Comparison of ENCODE assay signal across 15 cellular contexts in genomic region chr20:2691127-2691526, GRCh38. TPM values are rescaled to one million over a fixed set of nuclear protein-coding genes. Genes with fewer than 3 reads are reported as not detected.
A peak's percentile ranks its signal among the peaks of the same experiment; 100 is the strongest.
DNase-seq lines count a peak whose midpoint lies in the region; ATAC-seq, FAIRE-seq and TF ChIP-seq lines count a peak whose summit lies in the region.
"Had no signal": no experiment of that assay in that cellular context is flagged by ENCODE, and none has a peak within 500 bp of the region (broad histone marks: within the 10 kb centered on the region; RNA-seq: fewer than 3 reads in every experiment).

No MANE protein-coding gene starts in this region.

- TF ChIP-seq EP300 in upper lobe of left lung (IDR thresholded peaks at IDR 0.05): no peak

- CTCF ChIA-PET in CD4-positive, alpha-beta T cell (lab: Charles Lee): interaction anchor here (1.3 kb wide), 1 partner anchor 161 kb away, joined by 3 read pairs; no protein-coding TSS in a partner anchor
- CTCF ChIA-PET in Calu3 (lab: Charles Lee): no interaction called here

- H3K4me1 Mint-ChIP-seq in CD4-positive, alpha-beta T cell (ENCODE audit: low read depth): peaks cover 30% of the 10 kb centered on the region
- H3K4me1 Mint-ChIP-seq in Calu3 (ENCODE audit: low read depth, unreplicated experiment) (peaks cover 12% of the 10 kb centered on the region), astrocyte (ENCODE audit: low read depth, unreplicated experiment) (no peaks in the 10 kb centered on the region), nephron progenitor cell (peaks cover 53% of the 10 kb centered on the region)

- no peak for ATAC-seq in CD4-positive, alpha-beta T cell (ENCODE audit: poor library complexity)
- ATAC-seq in upper lobe of left lung (ENCODE audit: low FRiP score in 2 of 2): no peak
- ATAC-seq: Panc1 had no signal

- TF ChIP-seq CTCF in CD4-positive, alpha-beta T cell (IDR thresholded peaks at IDR 0.05): no peak
- TF ChIP-seq CTCF in Calu3 (IDR thresholded peaks at IDR 0.05; ENCODE audit: unreplicated experiment) (no peak), astrocyte (IDR thresholded peaks at IDR 0.05; ENCODE audit: insufficient read depth, low read depth, low read length) (no peak), nephron progenitor cell (IDR thresholded peaks at IDR 0.05) (no peak), upper lobe of left lung (IDR thresholded peaks at IDR 0.05) (no peak)

- no peak for FAIRE-seq in astrocyte (lab: Jason Lieb, UNC)
- FAIRE-seq: GM12892 had no signal

- peaks cover 4% of the 10 kb centered on the region for H3K36me3 Mint-ChIP-seq in CD4-positive, alpha-beta T cell (ENCODE audit: low read depth)
- peaks cover 13% of the 10 kb centered on the region for H3K36me3 Mint-ChIP-seq in Calu3 (ENCODE audit: insufficient read depth, unreplicated experiment)
- H3K36me3 Mint-ChIP-seq in astrocyte (ENCODE audit: low read depth, unreplicated experiment): peaks cover 3% of the 10 kb centered on the region
- no peaks in the 10 kb centered on the region for H3K36me3 Mint-ChIP-seq in nephron progenitor cell (ENCODE audit: low read depth)

- no peaks in the 10 kb centered on the region for H3K79me2 ChIP-seq in astrocyte (ENCODE audit: insufficient read depth, low read length)

- H3K4me1 ChIP-seq in astrocyte (ENCODE audit: insufficient read depth, low read length) (no peaks in the 10 kb centered on the region), upper lobe of left lung (peaks cover 9 to 28% (median 16%) of the 10 kb centered on the region in 4 donors)

- 76 to 81% methylated on average over 8 of the region's 8 CpGs for WGBS in upper lobe of left lung, 2 donors

- BruUV-seq in Calu3 (replicated peaks; lab: Mats Ljungman, UMichigan): no TSS peak

- no peaks in the 10 kb centered on the region for H3K36me3 ChIP-seq in astrocyte (ENCODE audit: insufficient read depth, low read length)
- no peaks in the 10 kb centered on the region for H3K36me3 ChIP-seq in upper lobe of left lung

- H3K4me2 ChIP-seq in astrocyte (ENCODE audit: low read length): no peak overlapping the region

- H3K4me3 ChIP-seq in astrocyte (ENCODE audit: insufficient read depth, low read depth, low read length) (no peak overlapping the region), upper lobe of left lung (no peak overlapping the region)

- H4K20me1 ChIP-seq in astrocyte (ENCODE audit: insufficient read depth, low read length): peaks cover 12% of the 10 kb centered on the region

- peaks cover 26% of the 10 kb centered on the region for H3K27me3 ChIP-seq in CD4-positive, alpha-beta T cell (ENCODE audit: control insufficient read depth, insufficient read depth, low read length)
- H3K27me3 ChIP-seq in astrocyte (ENCODE audit: insufficient read depth, low read length) (peaks cover 52% of the 10 kb centered on the region), upper lobe of left lung (peaks cover 0 to 14% (median 4%) of the 10 kb centered on the region in 4 donors)

- H3K27ac Mint-ChIP-seq in CD4-positive, alpha-beta T cell: peak overlapping the region; percentile 48
- H3K27ac Mint-ChIP-seq in Calu3 (ENCODE audit: unreplicated experiment): peak overlapping the region; percentile 10
- peak overlapping the region; percentile 22 for H3K27ac Mint-ChIP-seq in astrocyte (ENCODE audit: unreplicated experiment)
- no peak overlapping the region for H3K27ac Mint-ChIP-seq in nephron progenitor cell

- no peak for DNase-seq in CD4-positive, alpha-beta T cell
- DNase-seq in Calu3 (no peak), astrocyte (ENCODE audit: low read depth) (no peak), nephron progenitor cell (no peak), NCI-H748 treated with DMSO at 0.1 percent for 48 hours (lab: John Stamatoyannopoulos, UW) (no peak), substantia nigra (lab: John Stamatoyannopoulos, UW) (no peak), upper lobe of left lung (no peak)
- no peak for DNase-seq in activated effector memory CD4-positive, alpha-beta T cell treated with anti-CD3 and anti-CD28 coated beads, Interleukin-2, amount 50 U/mL, for 16 hours
- DNase-seq: cerebellar nuclear complex, islet precursor cell, NCI-H2029, NCI-H524 treated with DMSO at 0.1 percent for 48 hours, SW 1271 had no signal

- no peak overlapping the region for H2AFZ ChIP-seq in astrocyte (ENCODE audit: low read depth, low read length)

- no peak for TF ChIP-seq POLR2A in upper lobe of left lung (IDR thresholded peaks at IDR 0.05)

- peaks cover 50% of the 10 kb centered on the region for H3K27me3 Mint-ChIP-seq in CD4-positive, alpha-beta T cell
- H3K27me3 Mint-ChIP-seq in Calu3 (ENCODE audit: unreplicated experiment): peaks cover 58% of the 10 kb centered on the region
- peaks cover 70% of the 10 kb centered on the region for H3K27me3 Mint-ChIP-seq in astrocyte (ENCODE audit: low read depth, unreplicated experiment)
- peaks cover 87% of the 10 kb centered on the region for H3K27me3 Mint-ChIP-seq in nephron progenitor cell (ENCODE audit: low read depth, poor library complexity)

- H3K9ac ChIP-seq in astrocyte (ENCODE audit: low read length): no peak overlapping the region

- no peak overlapping the region for H3K27ac ChIP-seq in CD4-positive, alpha-beta T cell (ENCODE audit: low read depth, low read length)
- H3K27ac ChIP-seq in astrocyte (ENCODE audit: low read depth, low read length) (no peak overlapping the region), substantia nigra (ENCODE audit: low read depth, low read length, poor library complexity, severe bottlenecking) (no peak overlapping the region), upper lobe of left lung (no peak overlapping the region)

- intact Hi-C loops in CD4-positive, alpha-beta T cell (cut with DNase I, micrococcal nuclease): no loop called here
- intact Hi-C loops in Calu3 (cut with micrococcal nuclease; ENCODE audit: unreplicated experiment): no loop called here

- POLR2A ChIA-PET in CD4-positive, alpha-beta T cell (lab: Charles Lee): interaction anchor here (3.6 kb wide), 1 partner anchor 50 kb away, joined by 29 read pairs; no protein-coding TSS in a partner anchor

- no peaks in the 10 kb centered on the region for H3K9me3 Mint-ChIP-seq in CD4-positive, alpha-beta T cell
- H3K9me3 Mint-ChIP-seq in Calu3 (ENCODE audit: low read depth, unreplicated experiment) (no peaks in the 10 kb centered on the region), astrocyte (ENCODE audit: unreplicated experiment) (peaks cover 11% of the 10 kb centered on the region), nephron progenitor cell (peaks cover 6% of the 10 kb centered on the region)

- H3K4me3 Mint-ChIP-seq in CD4-positive, alpha-beta T cell: peak overlapping the region; percentile 92
- H3K4me3 Mint-ChIP-seq in Calu3 (ENCODE audit: low read depth, unreplicated experiment) (peak overlapping the region; percentile 88), astrocyte (ENCODE audit: unreplicated experiment) (peak overlapping the region; percentile 93), nephron progenitor cell (peak overlapping the region; percentile 96)

- no peaks in the 10 kb centered on the region for H3K9me3 ChIP-seq in CD4-positive, alpha-beta T cell (ENCODE audit: control insufficient read depth, low read length)
- H3K9me3 ChIP-seq in astrocyte (ENCODE audit: insufficient read depth, low read depth, low read length): no peaks in the 10 kb centered on the region
- H3K9me3 ChIP-seq in upper lobe of left lung: no peaks in the 10 kb centered on the region

RNA-seq across cellular contexts. Expression of gene EBF4, which starts 1.5 kb away (rescaled TPM):
- total RNA-seq in CD4-positive, alpha-beta T cell: 1 to 10 TPM; 4.2 to 5.1 TPM
- total RNA-seq in Calu3 (2022): 4.3 and 6.6 TPM in 2 replicates
- total RNA-seq in astrocyte: 2.3 and 4.1 TPM in 2 replicates
- 10 to 100 TPM in 5 of 6 donors, 1 to 10 TPM in 1; 7.8 to 23.7 (median 12.9) TPM for total RNA-seq in upper lobe of left lung

RNA-seq across cellular contexts. Expression of gene IDH3B, which starts 27.1 kb away (rescaled TPM):
- total RNA-seq in CD4-positive, alpha-beta T cell: 100 to 1,000 TPM; 171 to 181 TPM
- total RNA-seq in Calu3 (2022): 73.6 and 74.8 TPM in 2 replicates
- total RNA-seq in astrocyte: 68.0 and 74.8 TPM in 2 replicates
- total RNA-seq in upper lobe of left lung: 100 to 1,000 TPM in 1 of 6 donors, 10 to 100 TPM in 5; 64.7 to 108 (median 75.0) TPM

RNA-seq across cellular contexts. Expression of gene NOP56, which starts 38.7 kb away (rescaled TPM):
- 100 to 1,000 TPM; 261 to 262 TPM for total RNA-seq in CD4-positive, alpha-beta T cell
- 303 and 310 TPM in 2 replicates for total RNA-seq in Calu3 (2022)
- total RNA-seq in astrocyte: 256 and 292 TPM in 2 replicates
- total RNA-seq in upper lobe of left lung: 100 to 1,000 TPM in 3 of 6 donors, 10 to 100 TPM in 3; 64.8 to 162 (median 93.6) TPM
